20 cellular contexts compared by ENCODE assay signal in genomic region chr2:115976916-115977315, GRCh38.
"Had no signal": no experiment of that assay in that cellular context is flagged by ENCODE, and none has a peak within 500 bp of the region (broad histone marks: within the 10 kb centered on the region; RNA-seq: fewer than 3 reads in every experiment).

No MANE protein-coding gene starts in this region.

- H3K4me2 ChIP-seq: hepatocyte had no signal

- H3K9ac ChIP-seq: parathyroid adenoma had no signal

- H3K4me3 ChIP-seq: colonic mucosa, hepatocyte, lung, prostate gland, right lobe of liver, spleen, tibial nerve had no signal

- ATAC-seq: left colon; left ventricle myocardium superior; natural killer cell; right lobe of liver; stimulated activated memory B cell treated with anti-CD40 and anti-IgM and Interleukin-4, amounts not matched to agents 10 μg/mL and 1 μg/mL and 100 μg/mL, for 72 hours had no signal

- H3K4me1 ChIP-seq: colonic mucosa, parathyroid adenoma, prostate gland, right lobe of liver, spleen, tibial nerve had no signal

- H3K79me2 ChIP-seq: hepatocyte, parathyroid adenoma had no signal

- H3K27ac ChIP-seq: colonic mucosa, hepatocyte, parathyroid adenoma, prostate gland, right lobe of liver, spleen, tibial nerve had no signal

- DNase-seq: colonic mucosa; dermis blood vessel endothelial cell; effector CD8-positive, alpha-beta T cell; foreskin melanocyte; head of caudate nucleus; left colon; left ventricle myocardium superior; natural killer cell; nucleus accumbens; right lobe of liver; spleen; stimulated activated CD4-positive, alpha-beta T cell treated with anti-CD3 and anti-CD28 coated beads, Interleukin-15, amount 100 ng/mL, for 24 hours; stimulated activated CD4-positive, alpha-beta T cell treated with anti-CD3 and anti-CD28 coated beads, Interleukin-1b, Interleukin-23, amount 100 ng/mL, for 48 hours; stimulated activated CD4-positive, alpha-beta T cell treated with anti-CD3 and anti-CD28 coated beads, Interleukin-4, amount 100 ng/mL, for 24 hours had no signal

- H2AFZ ChIP-seq: hepatocyte, parathyroid adenoma had no signal

- H3K9me3 ChIP-seq: colonic mucosa, prostate gland, right lobe of liver had no signal

- H3K36me3 ChIP-seq: colonic mucosa, prostate gland, right lobe of liver, spleen, tibial nerve had no signal

- H3K27me3 ChIP-seq: colonic mucosa, hepatocyte, right lobe of liver, spleen, tibial nerve had no signal
